ENCODE assay signal across 8 cellular contexts in genomic region chr2:121736462-121737336, GRCh38. TPM values are rescaled to one million over a fixed set of nuclear protein-coding genes. Genes with fewer than 3 reads are reported as not detected.
DNase-seq lines count a peak whose midpoint lies in the region; ATAC-seq and TF ChIP-seq lines count a peak whose summit lies in the region.

TSS of gene NIFK (minus strand) at chr2:121736875. CDS start at chr2:121736850, 25 bp downstream.

- DNase-seq in AML-193 (lab: John Stamatoyannopoulos, UW) (peak; percentile 93 to 94), NCI-H460 (ENCODE audit: extremely low read depth, low read depth) (peak; percentile 98), cerebellar cortex (ENCODE audit: low spot score) (peak; percentile 96), islet precursor cell (peak; percentile 100)
- DNase-seq in activated CD4-positive, CD25-positive, alpha-beta regulatory T cell treated with anti-CD3 and anti-CD28 coated beads, Interleukin-2, amount 50 U/mL, for 72 hours: peak; percentile 100
- DNase-seq in stimulated activated CD4-positive, alpha-beta T cell treated with anti-CD3 and anti-CD28 coated beads, Interleukin-12 subunit alpha, Interleukin-12 subunit beta, amount 100 ng/mL, for 4 hours: peak; percentile 100

- peak; percentile 95 for ATAC-seq in HG03432 (IDR thresholded peaks at IDR 0.05; ENCODE audit: unreplicated experiment)

- TF ChIP-seq POLR2A in GM19193 (IDR thresholded peaks at IDR 0.05; ENCODE audit: extremely low read depth, insufficient read depth, insufficient read length): peak; percentile 85

RNA-seq across cellular contexts. Expression of gene NIFK, which starts in this region (rescaled TPM):
- total RNA-seq in NCI-H460 (2014; rRNA removed; shearing (Covaris generic)): 164 and 173 TPM in 2 replicates
- 70.5 and 88.2 TPM in 2 replicates for polyA plus RNA-seq in NCI-H460 (2014; cell fraction: nucleus; rRNA removed)

Comparison
In these comparisons a context has a peak if more than half of its experiments do, and no peak if none do; other contexts are left out.
1. Peak in every context shown above with its lines: DNase-seq and ATAC-seq.